ENCODE assay signal across 9 cellular contexts in genomic region chr1:144412068-144412471, GRCh38. TPM values are rescaled to one million over a fixed set of nuclear protein-coding genes. Genes with fewer than 3 reads are reported as not detected.
DNase-seq lines count a peak whose midpoint lies in the region; ATAC-seq, FAIRE-seq and TF ChIP-seq lines count a peak whose summit lies in the region.
"Not testable (repeated sequence)": the region's sequence is repeated elsewhere in the genome, so short reads cannot be mapped to it uniquely, and the experiment has no call there.
"Had no signal": no experiment of that assay in that cellular context is flagged by ENCODE, and none has a peak within 500 bp of the region (broad histone marks: within the 10 kb centered on the region; RNA-seq: fewer than 3 reads in every experiment).

No MANE protein-coding gene starts in this region.

- CTCF ChIA-PET in A549 (lab: Yijun Ruan, JAX), result not testable (repeated sequence)

- H3K4me3 ChIP-seq in A549 (peak overlapping the region; percentile 51), spleen (peak overlapping the region in 4 of 8 donors; percentile 38 to 70 (median 45))

- not testable (repeated sequence) for H3K9me3 Mint-ChIP-seq in central memory CD8-positive, alpha-beta T cell

- peaks cover 14% of the 10 kb centered on the region for H3K4me1 Mint-ChIP-seq in central memory CD8-positive, alpha-beta T cell

- H3K36me3 Mint-ChIP-seq in central memory CD8-positive, alpha-beta T cell (ENCODE audit: insufficient read depth), result peaks cover 23% of the 10 kb centered on the region

- H3K4me2 ChIP-seq in A549, result peak overlapping the region; percentile 74; the same call in 2 of the 3 replicates

- TF ChIP-seq EP300 in A549 (IDR thresholded peaks at IDR 0.05), result not testable (repeated sequence)

- FAIRE-seq in A549 (lab: Jason Lieb, UNC), result not testable (repeated sequence)

- peak; percentile 29; the same call in 1 of the 2 replicates for TF ChIP-seq POLR2A in A549 (IDR thresholded peaks at IDR 0.05; ENCODE audit: low read length)
- not testable (repeated sequence) for TF ChIP-seq POLR2A in spleen (IDR thresholded peaks at IDR 0.05)

- not testable (repeated sequence) for H3K27me3 Mint-ChIP-seq in central memory CD8-positive, alpha-beta T cell

- H3K27ac ChIP-seq in A549 (peak overlapping the region; percentile 80 to 91), spleen (peak overlapping the region in 6 of 8 donors; percentile 81 to 91 (median 88))

- H3K27me3 ChIP-seq in spleen (replicated peaks in 1 of 7), result not testable (repeated sequence)

- POLR2A ChIA-PET in A549 (lab: Yijun Ruan, JAX), result interaction anchor here (0.6 to 1.3 kb wide), 5 partner anchors 112 to 1623 kb away, joined by 3 to 17 read pairs (median 5); no protein-coding TSS in a partner anchor

- not testable (repeated sequence) for H3K36me3 ChIP-seq in spleen

- peak; percentile 83 to 89 for ATAC-seq in A549
- peak; percentile 44 for ATAC-seq in GM19452 (IDR thresholded peaks at IDR 0.05; ENCODE audit: unreplicated experiment)
- peak; percentile 43 for ATAC-seq in HG03520 (IDR thresholded peaks at IDR 0.05; ENCODE audit: unreplicated experiment)
- peak; percentile 63 for ATAC-seq in central memory CD8-positive, alpha-beta T cell (replicated peaks; ENCODE audit: extremely low read depth, poor library complexity, severe bottlenecking)

- H3K4me3 Mint-ChIP-seq in central memory CD8-positive, alpha-beta T cell, result peak overlapping the region; percentile 98

- WGBS in A549 (ENCODE audit: missing lambda C conversion rate), result under 1% methylated on average over 16 of the region's 23 CpGs
- WGBS in spleen, 5 donors, result 0 to 3% (median 1%) methylated on average over 12 to 22 of the region's 23 CpGs

- H3K4me1 ChIP-seq in A549, spleen: not testable (repeated sequence)

- not testable (repeated sequence) for TF ChIP-seq CTCF in A549 (IDR thresholded peaks at IDR 0.05); spleen (IDR thresholded peaks at IDR 0.05 in 8 of 11, conservative IDR thresholded peaks at IDR 0.05 in 3 of 11)

- H3K9me3 ChIP-seq in A549, spleen: not testable (repeated sequence)

- not testable (repeated sequence) for TF ChIP-seq RAD21 in A549 (conservative IDR thresholded peaks at IDR 0.05 in 1 of 2, IDR thresholded peaks at IDR 0.05 in 1 of 2)

- DNase-seq in A549 (ENCODE audit: low read depth in 1 of 2, low spot score in 1 of 2) (peak in 1 of 2 experiments; percentile 89), NCI-H82 (lab: John Stamatoyannopoulos, UW) (peak; percentile 93), kidney tubule cell (ENCODE audit: low spot score) (peak; percentile 84), spleen (peak; percentile 94)
- DNase-seq in activated CD4-positive, alpha-beta T cell treated with anti-CD3 and anti-CD28 coated beads, Interleukin-2, amount 50 U/mL, for 1 hour, result peak; percentile 76
- peak; percentile 56 to 84 for DNase-seq in central memory CD8-positive, alpha-beta T cell (ENCODE audit: low spot score in 2 of 2)

- intact Hi-C loops in spleen (cut with DNase I; ENCODE audit: low total_unique reads), result not testable (repeated sequence)

- peak overlapping the region; percentile 100 for H3K27ac Mint-ChIP-seq in central memory CD8-positive, alpha-beta T cell (ENCODE audit: low read depth)

TF ChIP-seq in A549, 52 proteins besides CTCF, POLR2A, EP300 and RAD21:
- TF ChIP-seq EHMT2 (IDR thresholded peaks at IDR 0.05; ENCODE audit: low read depth), result 0 out of 2 replicates have a peak, but pooled peaks have one; percentile 15

RNA-seq across cellular contexts. Expression of gene PPIAL4E, which starts 38.6 kb away (rescaled TPM):
- polyA plus RNA-seq in A549 (2011; rRNA removed) (not detected in 2 replicates), A549 (2017; fragmentation: RNase III; extraction: RNeasy Plus Mini Kit Qiagen cat#74134 plus additional on column Dnase treatment) (not detected in 3 replicates), spleen (under 1 TPM in 1 of 3 donors, not detected in 2; 0.30 TPM)
- polyA plus RNA-seq in A549 (2012; cell fraction: cytosol; rRNA removed), result not detected in 2 replicates
- polyA plus RNA-seq in A549 (2012; cell fraction: nucleus; rRNA removed), result not detected in 2 replicates
- polyA minus RNA-seq in A549 (2011; rRNA and poly(A)+ RNA removed), result not detected in 2 replicates
- under 1 TPM in 1 of 7 donors, not detected in 6; 0.54 TPM for total RNA-seq in spleen
- total RNA-seq: occipital lobe had no signal

RNA-seq across cellular contexts. Expression of gene NBPF15, which starts 49.4 kb away (rescaled TPM):
- 47.3 and 50.7 TPM in 2 replicates for polyA plus RNA-seq in A549 (2011; rRNA removed)
- 19.4 and 19.8 TPM in 2 replicates for polyA plus RNA-seq in A549 (2012; cell fraction: cytosol; rRNA removed)
- polyA plus RNA-seq in A549 (2012; cell fraction: nucleus; rRNA removed), result 49.2 and 55.1 TPM in 2 replicates
- 21.0 to 22.8 TPM (median 22.5 TPM) in 3 replicates for polyA plus RNA-seq in A549 (2017; fragmentation: RNase III; extraction: RNeasy Plus Mini Kit Qiagen cat#74134 plus additional on column Dnase treatment)
- polyA minus RNA-seq in A549 (2011; rRNA and poly(A)+ RNA removed), result 37.9 and 46.9 TPM in 2 replicates
- 10 to 100 TPM; 23.0 to 74.3 (median 43.1) TPM for total RNA-seq in spleen
- 10 to 100 TPM; 13.3 to 26.8 (median 19.8) TPM for polyA plus RNA-seq in spleen
